In the genomic region with DNA sequence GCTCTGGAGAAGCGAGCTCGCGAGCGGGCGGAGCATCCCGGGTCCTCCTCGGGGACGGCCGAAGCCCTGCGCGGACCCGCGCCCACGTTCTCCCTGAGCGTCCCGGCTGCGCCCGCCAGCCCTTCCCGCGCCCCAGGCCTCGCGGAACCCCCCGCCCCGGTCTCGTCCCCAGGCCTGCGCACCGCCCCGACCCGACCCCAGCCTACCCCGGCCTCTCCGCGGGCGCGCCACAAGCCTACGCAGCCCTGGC, we compare ENCODE assay signal across 8 cellular contexts. TPM values are rescaled to one million over a fixed set of nuclear protein-coding genes. Genes with fewer than 3 reads are reported as not detected.
DNase-seq lines count a peak whose midpoint lies in the region; ATAC-seq lines count a peak whose summit lies in the region.

No MANE protein-coding gene starts in this region.

- DNase-seq in T-helper 1 cell (no peak), immature natural killer cell (no peak), NCI-H1092 treated with DMSO at 0.1 percent for 48 hours (lab: John Stamatoyannopoulos, UW) (no peak)

- H3K36me3 Mint-ChIP-seq in T-helper 1 cell treated with Interleukin-12 subunit alpha and Interleukin-12 subunit beta and Interleukin-4 antibody, amounts not matched to agents 30 μg/mL and 1 μg/mL, for 36 hours (ENCODE audit: low read depth), result peaks cover 22% of the 10 kb centered on the region
- peaks cover 19% of the 10 kb centered on the region for H3K36me3 Mint-ChIP-seq in activated naive CD4-positive, alpha-beta T cell treated with anti-CD3 and anti-CD28 coated beads, Interleukin-2, amount 50 U/mL, for 24 hours
- H3K36me3 Mint-ChIP-seq in immature natural killer cell, result peaks cover 5 to 22% (median 17%) of the 10 kb centered on the region in 3 donors

- H3K9me3 Mint-ChIP-seq in T-helper 1 cell treated with Interleukin-12 subunit alpha and Interleukin-12 subunit beta and Interleukin-4 antibody, amounts not matched to agents 30 μg/mL and 1 μg/mL, for 36 hours, result no peaks in the 10 kb centered on the region
- no peaks in the 10 kb centered on the region for H3K9me3 Mint-ChIP-seq in activated naive CD4-positive, alpha-beta T cell treated with anti-CD3 and anti-CD28 coated beads, Interleukin-2, amount 50 U/mL, for 24 hours
- H3K9me3 Mint-ChIP-seq in immature natural killer cell, result no peaks in the 10 kb centered on the region

- ATAC-seq in HG02884 (IDR thresholded peaks at IDR 0.05; ENCODE audit: unreplicated experiment) (no peak), GM19023 (IDR thresholded peaks at IDR 0.05; ENCODE audit: unreplicated experiment) (no peak)

- peak overlapping the region; percentile 84 for H3K4me3 Mint-ChIP-seq in T-helper 1 cell treated with Interleukin-12 subunit alpha and Interleukin-12 subunit beta and Interleukin-4 antibody, amounts not matched to agents 30 μg/mL and 1 μg/mL, for 36 hours
- peak overlapping the region; percentile 84 for H3K4me3 Mint-ChIP-seq in activated naive CD4-positive, alpha-beta T cell treated with anti-CD3 and anti-CD28 coated beads, Interleukin-2, amount 50 U/mL, for 24 hours
- H3K4me3 Mint-ChIP-seq in immature natural killer cell, result peak overlapping the region; percentile 83 to 95 (median 90)

- peak overlapping the region; percentile 57 for H3K27ac ChIP-seq in temporal lobe (ENCODE audit: low read depth, low read length)

- H3K4me1 Mint-ChIP-seq in T-helper 1 cell treated with Interleukin-12 subunit alpha and Interleukin-12 subunit beta and Interleukin-4 antibody, amounts not matched to agents 30 μg/mL and 1 μg/mL, for 36 hours (ENCODE audit: low read depth), result peaks cover 45% of the 10 kb centered on the region
- H3K4me1 Mint-ChIP-seq in activated naive CD4-positive, alpha-beta T cell treated with anti-CD3 and anti-CD28 coated beads, Interleukin-2, amount 50 U/mL, for 24 hours, result peaks cover 51% of the 10 kb centered on the region
- peaks cover 35 to 48% of the 10 kb centered on the region in 2 donors for H3K4me1 Mint-ChIP-seq in immature natural killer cell

- H3K27ac Mint-ChIP-seq in T-helper 1 cell treated with Interleukin-12 subunit alpha and Interleukin-12 subunit beta and Interleukin-4 antibody, amounts not matched to agents 30 μg/mL and 1 μg/mL, for 36 hours, result peak overlapping the region; percentile 90
- H3K27ac Mint-ChIP-seq in activated naive CD4-positive, alpha-beta T cell treated with anti-CD3 and anti-CD28 coated beads, Interleukin-2, amount 50 U/mL, for 24 hours, result peak overlapping the region; percentile 95
- peak overlapping the region; percentile 95 to 99 (median 98) for H3K27ac Mint-ChIP-seq in immature natural killer cell

- no peaks in the 10 kb centered on the region for H3K27me3 Mint-ChIP-seq in T-helper 1 cell treated with Interleukin-12 subunit alpha and Interleukin-12 subunit beta and Interleukin-4 antibody, amounts not matched to agents 30 μg/mL and 1 μg/mL, for 36 hours (ENCODE audit: low read depth)
- no peaks in the 10 kb centered on the region for H3K27me3 Mint-ChIP-seq in activated naive CD4-positive, alpha-beta T cell treated with anti-CD3 and anti-CD28 coated beads, Interleukin-2, amount 50 U/mL, for 24 hours
- H3K27me3 Mint-ChIP-seq in immature natural killer cell (ENCODE audit: low read depth in 3 of 3), result peaks cover 13 to 25% (median 18%) of the 10 kb centered on the region in 3 donors

RNA-seq across cellular contexts. Expression of gene USP36, which starts 0.2 kb away (rescaled TPM):
- polyA plus RNA-seq in immature natural killer cell, result 10 to 100 TPM in 2 of 3 donors, 1 to 10 TPM in 1; 9.6 to 31.7 (median 22.7) TPM
- total RNA-seq in temporal lobe, result 17.9 TPM

RNA-seq across cellular contexts. Expression of gene CYTH1, which starts 58.4 kb away (rescaled TPM):
- 100 to 1,000 TPM; 176 to 336 (median 233) TPM for polyA plus RNA-seq in immature natural killer cell
- total RNA-seq in temporal lobe, result 48.9 TPM
